ENCODE assay signal across 8 cellular contexts in genomic region chr15:70974004-70974832, GRCh38.
A peak's percentile ranks its signal among the peaks of the same experiment; 100 is the strongest.
DNase-seq lines count a peak whose midpoint lies in the region; ATAC-seq, FAIRE-seq and TF ChIP-seq lines count a peak whose summit lies in the region.

No MANE protein-coding gene starts in this region.

- H3K36me3 ChIP-seq in osteoblast (ENCODE audit: insufficient read depth, low read length) = no peaks in the 10 kb centered on the region

- no peaks in the 10 kb centered on the region for H3K4me1 Mint-ChIP-seq in stimulated activated naive CD8-positive, alpha-beta T cell treated with anti-CD3 and anti-CD28 coated beads, Interleukin-15, amount 100 ng/mL, for 72 hours

- TF ChIP-seq CTCF in osteoblast (IDR thresholded peaks at IDR 0.05; ENCODE audit: extremely low read depth, low read depth, low read length) = peak; percentile 58

- FAIRE-seq in G401.6 (lab: Jason Lieb, UNC) = peak; percentile 69

- peaks cover 12% of the 10 kb centered on the region for H3K4me1 ChIP-seq in osteoblast (ENCODE audit: insufficient read depth, low read length)

- peaks cover 8% of the 10 kb centered on the region for H3K27me3 Mint-ChIP-seq in stimulated activated naive CD8-positive, alpha-beta T cell treated with anti-CD3 and anti-CD28 coated beads, Interleukin-15, amount 100 ng/mL, for 72 hours

- H3K27me3 ChIP-seq in osteoblast (ENCODE audit: insufficient read depth, low read length) = no peaks in the 10 kb centered on the region

- no peaks in the 10 kb centered on the region for H3K79me2 ChIP-seq in osteoblast (ENCODE audit: insufficient read depth, low read length)

- no peak overlapping the region for H2AFZ ChIP-seq in osteoblast (ENCODE audit: low read length)

- H3K9me3 ChIP-seq in osteoblast (ENCODE audit: low read depth, low read length) = no peaks in the 10 kb centered on the region

- H3K4me3 ChIP-seq in osteoblast (ENCODE audit: insufficient read depth, low read length) = no peak overlapping the region

- H3K4me3 Mint-ChIP-seq in stimulated activated naive CD8-positive, alpha-beta T cell treated with anti-CD3 and anti-CD28 coated beads, Interleukin-15, amount 100 ng/mL, for 72 hours = no peak overlapping the region

- H3K27ac Mint-ChIP-seq in stimulated activated naive CD8-positive, alpha-beta T cell treated with anti-CD3 and anti-CD28 coated beads, Interleukin-15, amount 100 ng/mL, for 72 hours = no peak overlapping the region

- DNase-seq in NCI-H1694 treated with DMSO at 0.1 percent for 48 hours (lab: John Stamatoyannopoulos, UW) (peak; percentile 35), dermis blood vessel endothelial cell (peak; percentile 78), osteoblast (ENCODE audit: insufficient read length, low spot score, missing footprints) (peak; percentile 11), posterior cingulate gyrus (no peak), NCI-H2029 treated with DMSO at 0.1 percent for 48 hours (lab: John Stamatoyannopoulos, UW) (no peak)
- DNase-seq in stimulated activated naive CD8-positive, alpha-beta T cell treated with anti-CD3 and anti-CD28 coated beads, Interleukin-15, amount 100 ng/mL, for 72 hours = no peak

- ATAC-seq in stimulated activated naive CD8-positive, alpha-beta T cell treated with anti-CD3 and anti-CD28 coated beads, Interleukin-15, amount 100 ng/mL, for 72 hours = no peak
- ATAC-seq in GM18909 (IDR thresholded peaks at IDR 0.05; ENCODE audit: poor library complexity, unreplicated experiment) = no peak

- no peak overlapping the region for H3K4me2 ChIP-seq in osteoblast (ENCODE audit: insufficient read depth, low read length)

- H4K20me1 ChIP-seq in osteoblast (ENCODE audit: insufficient read depth, low read length) = no peaks in the 10 kb centered on the region

- intact Hi-C loops in posterior cingulate gyrus (cut with DNase I) = loop anchor here (10.0 kb wide), 1 partner anchor 471 kb away; no protein-coding TSS in a partner anchor

- H3K27ac ChIP-seq in osteoblast (ENCODE audit: low read depth, low read length) = no peak overlapping the region

- H3K9me3 Mint-ChIP-seq in stimulated activated naive CD8-positive, alpha-beta T cell treated with anti-CD3 and anti-CD28 coated beads, Interleukin-15, amount 100 ng/mL, for 72 hours = no peaks in the 10 kb centered on the region

Comparison
In these comparisons a context has a peak if more than half of its experiments do, and no peak if none do; other contexts are left out.
1. DNase-seq: peak in NCI-H1694 treated with DMSO at 0.1 percent for 48 hours (single experiment), dermis blood vessel endothelial cell (single experiment) and osteoblast (single experiment); none in stimulated activated naive CD8-positive, alpha-beta T cell treated with anti-CD3 and anti-CD28 coated beads, Interleukin-15, amount 100 ng/mL, for 72 hours (0 of 2), posterior cingulate gyrus (0 of 10) and NCI-H2029 treated with DMSO at 0.1 percent for 48 hours (single experiment).